18 cellular contexts compared by ENCODE assay signal in genomic region chr17:47603830-47604229, GRCh38. TPM values are rescaled to one million over a fixed set of nuclear protein-coding genes. Genes with fewer than 3 reads are reported as not detected.
DNase-seq lines count a peak whose midpoint lies in the region; ATAC-seq and TF ChIP-seq lines count a peak whose summit lies in the region.
"Had no signal": no experiment of that assay in that cellular context is flagged by ENCODE, and none has a peak within 500 bp of the region (broad histone marks: within the 10 kb centered on the region; RNA-seq: fewer than 3 reads in every experiment).

No MANE protein-coding gene starts in this region.

- peak; percentile 33 for DNase-seq in NCI-H1436 (lab: John Stamatoyannopoulos, UW)
- no peak for DNase-seq in NCI-H1436 treated with DMSO at 0.1 percent for 48 hours (lab: John Stamatoyannopoulos, UW)
- DNase-seq in NCI-H1930 (lab: John Stamatoyannopoulos, UW), result peak; percentile 73 to 93
- no peak for DNase-seq in gastrocnemius medialis
- DNase-seq in mucosa of descending colon, result no peak
- no peak for DNase-seq in SIG-M5 (lab: John Stamatoyannopoulos, UW)
- DNase-seq: activated naive CD8-positive, alpha-beta T cell treated with anti-CD3 and anti-CD28 coated beads, Interleukin-2, amount 50 U/mL, for 24 hours; CD8-positive, alpha-beta memory T cell; cortex of kidney; natural killer cell; NCI-H510A treated with DMSO at 0.1 percent for 48 hours; RPMI8226; stimulated activated CD4-positive, alpha-beta T cell treated with anti-CD3 and anti-CD28 coated beads, Interleukin-4, amount 100 ng/mL, for 1 hour had no signal

- peaks cover 68% of the 10 kb centered on the region for H3K36me3 Mint-ChIP-seq in brain

- H3K9me3 ChIP-seq in gastrocnemius medialis (no peaks in the 10 kb centered on the region), mucosa of descending colon (no peaks in the 10 kb centered on the region)
- H3K9me3 ChIP-seq: esophagus muscularis mucosa had no signal

- TF ChIP-seq CTCF in brain (conservative IDR thresholded peaks at IDR 0.05), result no peak
- TF ChIP-seq CTCF in gastrocnemius medialis (IDR thresholded peaks at IDR 0.05 in 4 of 5, conservative IDR thresholded peaks at IDR 0.05 in 1 of 5), result no peak
- TF ChIP-seq CTCF in mucosa of descending colon (IDR thresholded peaks at IDR 0.05), result no peak

- ATAC-seq in gastrocnemius medialis (no peak), HG02973 (IDR thresholded peaks at IDR 0.05; ENCODE audit: unreplicated experiment) (no peak), mucosa of descending colon (no peak)
- ATAC-seq: activated naive CD8-positive, alpha-beta T cell treated with anti-CD3 and anti-CD28 coated beads, Interleukin-2, amount 50 U/mL, for 24 hours; left lobe of liver; natural killer cell had no signal

- in situ Hi-C loops in gastrocnemius medialis (cut with MboI; ENCODE audit: low sequenced_read_pairs in 4 of 4), result loop anchor here in 2 of 4 donors (25.0 kb wide), 3 partner anchors 92 to 467 kb away; no protein-coding TSS in a partner anchor

- peaks cover 4 to 91% of the 10 kb centered on the region in 2 donors for H3K36me3 ChIP-seq in gastrocnemius medialis
- H3K36me3 ChIP-seq in mucosa of descending colon (ENCODE audit: low read depth), result peaks cover 3% of the 10 kb centered on the region

- H3K4me3 Mint-ChIP-seq in brain, result no peak overlapping the region
- H3K4me3 Mint-ChIP-seq: activated naive CD8-positive, alpha-beta T cell treated with anti-CD3 and anti-CD28 coated beads, Interleukin-2, amount 50 U/mL, for 24 hours; CD8-positive, alpha-beta memory T cell; natural killer cell; T-helper 2 cell treated with Interferon-gamma antibody and Interleukin-4, amounts not matched to agents 5 μg/mL and 100 μg/mL, for 36 hours had no signal

- no peak for TF ChIP-seq POLR2A in gastrocnemius medialis (IDR thresholded peaks at IDR 0.05)

- H3K4me1 ChIP-seq in gastrocnemius medialis (peaks cover 5 to 7% of the 10 kb centered on the region in 2 donors), mucosa of descending colon (ENCODE audit: low read depth) (no peaks in the 10 kb centered on the region)

- H3K27me3 Mint-ChIP-seq in brain, result no peaks in the 10 kb centered on the region
- H3K27me3 Mint-ChIP-seq: activated naive CD8-positive, alpha-beta T cell treated with anti-CD3 and anti-CD28 coated beads, Interleukin-2, amount 50 U/mL, for 24 hours; CD8-positive, alpha-beta memory T cell had no signal

- H3K27ac Mint-ChIP-seq in brain, result peak overlapping the region in 3 of 5 experiments; percentile 10 to 67 (median 21)
- H3K27ac Mint-ChIP-seq: activated naive CD8-positive, alpha-beta T cell treated with anti-CD3 and anti-CD28 coated beads, Interleukin-2, amount 50 U/mL, for 24 hours; T-helper 2 cell treated with Interferon-gamma antibody and Interleukin-4, amounts not matched to agents 5 μg/mL and 100 μg/mL, for 36 hours had no signal

- peaks cover 15% of the 10 kb centered on the region for H3K4me1 Mint-ChIP-seq in brain
- H3K4me1 Mint-ChIP-seq: activated naive CD8-positive, alpha-beta T cell treated with anti-CD3 and anti-CD28 coated beads, Interleukin-2, amount 50 U/mL, for 24 hours had no signal

- no peaks in the 10 kb centered on the region for H3K27me3 ChIP-seq in gastrocnemius medialis
- H3K27me3 ChIP-seq: esophagus muscularis mucosa had no signal

- no peak overlapping the region for H3K4me3 ChIP-seq in gastrocnemius medialis
- H3K4me3 ChIP-seq in mucosa of descending colon, result no peak overlapping the region
- H3K4me3 ChIP-seq: esophagus muscularis mucosa had no signal

- no peaks in the 10 kb centered on the region for H3K9me3 Mint-ChIP-seq in brain
- H3K9me3 Mint-ChIP-seq: activated naive CD8-positive, alpha-beta T cell treated with anti-CD3 and anti-CD28 coated beads, Interleukin-2, amount 50 U/mL, for 24 hours; CD8-positive, alpha-beta memory T cell; natural killer cell; T-helper 2 cell treated with Interferon-gamma antibody and Interleukin-4, amounts not matched to agents 5 μg/mL and 100 μg/mL, for 36 hours had no signal

- intact Hi-C loops in gastrocnemius medialis (cut with DNase I; ENCODE audit: low total_unique reads), result no loop called here
- intact Hi-C loops in mucosa of descending colon (cut with DNase I, micrococcal nuclease), result no loop called here

- peak overlapping the region; percentile 30 to 57 (median 49) for H3K27ac ChIP-seq in gastrocnemius medialis

RNA-seq across cellular contexts. Expression of gene KPNB1, which starts 45.9 kb away (rescaled TPM):
- 184 TPM for polyA plus RNA-seq in brain (ENCODE audit: insufficient read depth, low read depth, low replicate concordance)
- total RNA-seq in gastrocnemius medialis (100 to 1,000 TPM; 170 to 238 (median 211) TPM), mucosa of descending colon (100 to 1,000 TPM; 162 to 269 (median 217) TPM)

Comparison
In these comparisons a context has a peak if more than half of its experiments do, and no peak if none do; other contexts are left out.
1. DNase-seq: peak in NCI-H1436 (single experiment) and NCI-H1930 (2 of 2); none in NCI-H1436 treated with DMSO at 0.1 percent for 48 hours (single experiment), gastrocnemius medialis (0 of 2), mucosa of descending colon (0 of 3) and SIG-M5 (single experiment).